22 cellular contexts compared by ENCODE assay signal in the genomic region with DNA sequence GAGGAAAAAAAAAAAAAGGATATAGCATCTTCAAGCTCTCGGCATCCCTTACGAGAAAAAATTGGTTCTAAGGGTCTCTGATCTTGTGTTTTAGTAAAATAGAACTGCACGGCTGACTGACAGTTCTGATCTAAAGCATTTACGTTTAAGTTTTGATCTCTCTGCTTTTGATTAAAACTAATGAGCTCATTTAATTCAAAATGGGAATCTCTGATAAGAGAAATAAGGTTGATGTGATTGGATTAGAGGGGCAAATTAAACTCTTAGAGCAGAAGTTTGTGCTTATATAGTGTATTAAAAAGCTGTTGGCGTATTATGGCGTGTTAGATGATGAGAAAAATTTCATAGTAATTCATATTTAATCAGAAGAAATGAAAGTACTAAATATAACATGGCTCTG.
"Had no signal": no experiment of that assay in that cellular context is flagged by ENCODE, and none has a peak within 500 bp of the region (broad histone marks: within the 10 kb centered on the region; RNA-seq: fewer than 3 reads in every experiment).

No MANE protein-coding gene starts in this region.

- DNase-seq: occipital lobe; ovary; psoas muscle; right cardiac atrium; right lobe of liver; sigmoid colon; small intestine; stimulated activated CD4-positive, alpha-beta T cell treated with anti-CD3 and anti-CD28 coated beads, Interleukin-15, amount 100 ng/mL, for 24 hours; stimulated activated CD4-positive, alpha-beta T cell treated with anti-CD3 and anti-CD28 coated beads, Interleukin-2, amount 100 ng/mL, for 24 hours; stimulated activated CD4-positive, alpha-beta T cell treated with anti-CD3 and anti-CD28 coated beads, Interleukin-2, amount 100 ng/mL, for 48 hours; stimulated activated CD4-positive, alpha-beta T cell treated with anti-CD3 and anti-CD28 coated beads, Interleukin-4, amount 100 ng/mL, for 24 hours; stimulated activated naive B cell treated with anti-CD40 and anti-IgM and Interleukin-4, amounts not matched to agents 10 μg/mL and 1 μg/mL and 100 μg/mL, for 72 hours; stimulated activated naive CD4-positive, alpha-beta T cell treated with Interleukin-2 at 50 U/mL for 16 hours; stomach; thyroid gland; trophoblast cell; upper lobe of left lung had no signal

- ATAC-seq: psoas muscle; right cardiac atrium; right lobe of liver; stimulated activated effector memory CD8-positive, alpha-beta T cell treated with anti-CD3 and anti-CD28 coated beads, Interleukin-12 subunit alpha, Interleukin-12 subunit beta, amount 100 ng/mL, for 72 hours; stimulated activated naive B cell treated with anti-CD40 and anti-IgM and Interleukin-4, amounts not matched to agents 10 μg/mL and 1 μg/mL and 100 μg/mL, for 72 hours had no signal

- H3K27ac Mint-ChIP-seq: nephron; progenitor cell of endocrine pancreas; stimulated activated effector memory CD8-positive, alpha-beta T cell treated with anti-CD3 and anti-CD28 coated beads, Interleukin-12 subunit alpha, Interleukin-12 subunit beta, amount 100 ng/mL, for 72 hours; stimulated activated naive B cell treated with anti-CD40 and anti-IgM and Interleukin-4, amounts not matched to agents 10 μg/mL and 1 μg/mL and 100 μg/mL, for 72 hours; stimulated activated naive CD8-positive, alpha-beta T cell treated with anti-CD3 and anti-CD28 coated beads, Interleukin-15, Interleukin-2, amounts not matched to agents 100 ng/mL and 50 ng/mL, for 24 hours had no signal

- H3K4me3 Mint-ChIP-seq: nephron; neural progenitor cell; stimulated activated effector memory CD8-positive, alpha-beta T cell treated with anti-CD3 and anti-CD28 coated beads, Interleukin-12 subunit alpha, Interleukin-12 subunit beta, amount 100 ng/mL, for 72 hours; stimulated activated naive B cell treated with anti-CD40 and anti-IgM and Interleukin-4, amounts not matched to agents 10 μg/mL and 1 μg/mL and 100 μg/mL, for 72 hours; stimulated activated naive CD8-positive, alpha-beta T cell treated with anti-CD3 and anti-CD28 coated beads, Interleukin-15, Interleukin-2, amounts not matched to agents 100 ng/mL and 50 ng/mL, for 24 hours had no signal

- H3K36me3 Mint-ChIP-seq: stimulated activated effector memory CD8-positive, alpha-beta T cell treated with anti-CD3 and anti-CD28 coated beads, Interleukin-12 subunit alpha, Interleukin-12 subunit beta, amount 100 ng/mL, for 72 hours; stimulated activated naive B cell treated with anti-CD40 and anti-IgM and Interleukin-4, amounts not matched to agents 10 μg/mL and 1 μg/mL and 100 μg/mL, for 72 hours had no signal

- H3K27me3 Mint-ChIP-seq: stimulated activated naive B cell treated with anti-CD40 and anti-IgM and Interleukin-4, amounts not matched to agents 10 μg/mL and 1 μg/mL and 100 μg/mL, for 72 hours had no signal

- H3K4me1 Mint-ChIP-seq: nephron; stimulated activated effector memory CD8-positive, alpha-beta T cell treated with anti-CD3 and anti-CD28 coated beads, Interleukin-12 subunit alpha, Interleukin-12 subunit beta, amount 100 ng/mL, for 72 hours; stimulated activated naive B cell treated with anti-CD40 and anti-IgM and Interleukin-4, amounts not matched to agents 10 μg/mL and 1 μg/mL and 100 μg/mL, for 72 hours had no signal

- H3K9me3 Mint-ChIP-seq: nephron; neural progenitor cell; stimulated activated effector memory CD8-positive, alpha-beta T cell treated with anti-CD3 and anti-CD28 coated beads, Interleukin-12 subunit alpha, Interleukin-12 subunit beta, amount 100 ng/mL, for 72 hours; stimulated activated naive B cell treated with anti-CD40 and anti-IgM and Interleukin-4, amounts not matched to agents 10 μg/mL and 1 μg/mL and 100 μg/mL, for 72 hours; stimulated activated naive CD8-positive, alpha-beta T cell treated with anti-CD3 and anti-CD28 coated beads, Interleukin-15, Interleukin-2, amounts not matched to agents 100 ng/mL and 50 ng/mL, for 24 hours had no signal
